ENCODE assay signal across 8 cellular contexts in genomic region chr16:56866955-56867830, GRCh38. TPM values are rescaled to one million over a fixed set of nuclear protein-coding genes. Genes with fewer than 3 reads are reported as not detected.
DNase-seq lines count a peak whose midpoint lies in the region; ATAC-seq and TF ChIP-seq lines count a peak whose summit lies in the region.

No MANE protein-coding gene starts in this region.

- DNase-seq in DMS114 treated with DMSO at 0.1 percent for 48 hours (lab: John Stamatoyannopoulos, UW; ENCODE audit: unreplicated experiment), result peak; percentile 65
- peak; percentile 59 for DNase-seq in HT-29 (ENCODE audit: low spot score)
- DNase-seq in RKO (ENCODE audit: low spot score), result peak; percentile 64
- peak; percentile 65 for DNase-seq in iris pigment epithelial cell (ENCODE audit: low read depth)
- peak; percentile 27 for DNase-seq in stimulated activated CD4-positive, alpha-beta T cell treated with anti-CD3 and anti-CD28 coated beads, Interleukin-2, amount 100 ng/mL, for 4 hours (ENCODE audit: low read depth)
- DNase-seq in NCI-H226, result no peak

- peak overlapping the region; percentile 10 to 67 (median 55) for H3K27ac Mint-ChIP-seq in brain

- peaks cover 3% of the 10 kb centered on the region for H3K27me3 Mint-ChIP-seq in brain

- H3K4me3 Mint-ChIP-seq in brain, result no peak overlapping the region

- H3K9me3 Mint-ChIP-seq in brain, result peaks cover 0 to 7% (median 0%) of the 10 kb centered on the region in 5 experiments

- H3K4me1 Mint-ChIP-seq in brain, result peaks cover 22% of the 10 kb centered on the region

- TF ChIP-seq CTCF in brain (conservative IDR thresholded peaks at IDR 0.05), result peak; percentile 74 to 83

- H3K36me3 Mint-ChIP-seq in brain, result no peaks in the 10 kb centered on the region

- no peak for ATAC-seq in HG03432 (IDR thresholded peaks at IDR 0.05; ENCODE audit: unreplicated experiment)

RNA-seq across cellular contexts. Expression of gene SLC12A3, which starts 2.2 kb away (rescaled TPM):
- not detected in 2 replicates for total RNA-seq in HT-29 (2014; rRNA removed; shearing (Covaris generic))
- polyA plus RNA-seq in brain (ENCODE audit: insufficient read depth, low read depth, low replicate concordance), result not detected
